ENCODE assay signal across 29 cellular contexts in genomic region chr3:37329465-37329864, GRCh38.
"Had no signal": no experiment of that assay in that cellular context is flagged by ENCODE, and none has a peak within 500 bp of the region (broad histone marks: within the 10 kb centered on the region; RNA-seq: fewer than 3 reads in every experiment).

No MANE protein-coding gene starts in this region.

- ATAC-seq: activated CD4-positive, alpha-beta T cell treated with anti-CD3 and anti-CD28 coated beads for 36 hours; activated naive CD4-positive, alpha-beta T cell treated with anti-CD3 and anti-CD28 coated beads, Interleukin-2, amount 50 U/mL, for 72 hours; activated T-cell treated with anti-CD3 and anti-CD28 coated beads, Interleukin-2, amount 50 U/mL, for 72 hours; esophagus mucosa; foreskin keratinocyte; gastrocnemius medialis had no signal

- DNase-seq: activated CD4-positive, alpha-beta memory T cell treated with anti-CD3 and anti-CD28 coated beads, Interleukin-2, amount 10 ng/mL, durations not matched to agents 7 days and 5 days; activated CD4-positive, alpha-beta T cell treated with anti-CD3 and anti-CD28 coated beads for 36 hours; activated CD4-positive, alpha-beta T cell treated with anti-CD3 and anti-CD28 coated beads, Interleukin-2, amount 10 ng/mL, durations not matched to agents 7 days and 5 days; activated CD4-positive, alpha-beta T cell treated with anti-CD3 and anti-CD28 coated beads, Interleukin-2, amount 50 U/mL, for 4 hours; activated CD4-positive, CD25-positive, alpha-beta regulatory T cell; activated CD4-positive, CD25-positive, alpha-beta regulatory T cell treated with anti-CD3 and anti-CD28 coated beads, Interleukin-2, amount 50 U/mL, for 72 hours; activated CD8-positive, alpha-beta memory T cell treated with anti-CD3 and anti-CD28 coated beads, Interleukin-2, amount 50 U/mL, for 48 hours; activated gamma-delta T cell; activated naive CD4-positive, alpha-beta T cell; activated naive CD4-positive, alpha-beta T cell treated with anti-CD3 and anti-CD28 coated beads, Interleukin-2, amount 10 ng/mL, durations not matched to agents 7 days and 5 days; activated naive CD8-positive, alpha-beta T cell treated with anti-CD3 and anti-CD28 coated beads, Interleukin-2, amount 10 ng/mL, durations not matched to agents 7 days and 5 days; activated T-cell treated with anti-CD3 and anti-CD28 coated beads for 4 hours; activated T-cell treated with anti-CD3 and anti-CD28 coated beads, Interleukin-2, amount 50 U/mL, for 24 hours; activated T-cell treated with anti-CD3 and anti-CD28 coated beads, Interleukin-2, amount 50 U/mL, for 72 hours; amniotic stem cell; anterior cingulate cortex; brain microvascular endothelial cell; dorsolateral prefrontal cortex; effector memory CD4-positive, alpha-beta T cell; endodermal cell; foreskin keratinocyte; gastrocnemius medialis; glutamatergic neuron; T-helper 2 cell had no signal

- H3K27me3 Mint-ChIP-seq: activated CD4-positive, alpha-beta memory T cell treated with anti-CD3 and anti-CD28 coated beads, Interleukin-2, amount 10 ng/mL, durations not matched to agents 7 days and 5 days; activated CD4-positive, alpha-beta T cell treated with anti-CD3 and anti-CD28 coated beads for 36 hours; activated CD4-positive, alpha-beta T cell treated with anti-CD3 and anti-CD28 coated beads, Interleukin-2, amount 10 ng/mL, durations not matched to agents 7 days and 5 days; activated naive CD4-positive, alpha-beta T cell treated with anti-CD3 and anti-CD28 coated beads, Interleukin-2, amount 10 ng/mL, durations not matched to agents 7 days and 5 days; activated naive CD8-positive, alpha-beta T cell treated with anti-CD3 and anti-CD28 coated beads, Interleukin-2, amount 10 ng/mL, durations not matched to agents 7 days and 5 days; activated T-cell treated with anti-CD3 and anti-CD28 coated beads, Interleukin-2, amount 50 U/mL, for 24 hours; central memory CD8-positive, alpha-beta T cell; dendritic cell treated with granulocyte-macrophage colony-stimulating factor and Interleukin-4, amounts not matched to agents 40 ng/mL and 50 ng/mL, for 4 days had no signal

- H3K9me3 Mint-ChIP-seq: activated CD4-positive, alpha-beta memory T cell treated with anti-CD3 and anti-CD28 coated beads, Interleukin-2, amount 10 ng/mL, durations not matched to agents 7 days and 5 days; activated CD4-positive, alpha-beta T cell treated with anti-CD3 and anti-CD28 coated beads, Interleukin-2, amount 10 ng/mL, durations not matched to agents 7 days and 5 days; activated naive CD4-positive, alpha-beta T cell treated with anti-CD3 and anti-CD28 coated beads, Interleukin-2, amount 10 ng/mL, durations not matched to agents 7 days and 5 days; activated naive CD4-positive, alpha-beta T cell treated with anti-CD3 and anti-CD28 coated beads, Interleukin-2, amount 50 U/mL, for 72 hours; activated naive CD8-positive, alpha-beta T cell treated with anti-CD3 and anti-CD28 coated beads, Interleukin-2, amount 10 ng/mL, durations not matched to agents 7 days and 5 days; activated T-cell treated with anti-CD3 and anti-CD28 coated beads, Interleukin-2, amount 50 U/mL, for 24 hours; activated T-cell treated with anti-CD3 and anti-CD28 coated beads, Interleukin-2, amount 50 U/mL, for 72 hours; central memory CD8-positive, alpha-beta T cell; dendritic cell treated with granulocyte-macrophage colony-stimulating factor and Interleukin-4, amounts not matched to agents 40 ng/mL and 50 ng/mL, for 4 days; endodermal cell had no signal

- H3K27me3 ChIP-seq: brain microvascular endothelial cell, dorsolateral prefrontal cortex, foreskin keratinocyte, gastrocnemius medialis had no signal

- H3K27ac Mint-ChIP-seq: activated CD4-positive, alpha-beta memory T cell treated with anti-CD3 and anti-CD28 coated beads, Interleukin-2, amount 10 ng/mL, durations not matched to agents 7 days and 5 days; activated CD4-positive, alpha-beta T cell treated with anti-CD3 and anti-CD28 coated beads for 36 hours; activated CD4-positive, alpha-beta T cell treated with anti-CD3 and anti-CD28 coated beads, Interleukin-2, amount 10 ng/mL, durations not matched to agents 7 days and 5 days; activated naive CD4-positive, alpha-beta T cell treated with anti-CD3 and anti-CD28 coated beads, Interleukin-2, amount 10 ng/mL, durations not matched to agents 7 days and 5 days; activated naive CD4-positive, alpha-beta T cell treated with anti-CD3 and anti-CD28 coated beads, Interleukin-2, amount 50 U/mL, for 72 hours; activated naive CD8-positive, alpha-beta T cell treated with anti-CD3 and anti-CD28 coated beads, Interleukin-2, amount 10 ng/mL, durations not matched to agents 7 days and 5 days; activated T-cell treated with anti-CD3 and anti-CD28 coated beads, Interleukin-2, amount 50 U/mL, for 24 hours; endodermal cell had no signal

- H3K27ac ChIP-seq: brain microvascular endothelial cell, foreskin keratinocyte, gastrocnemius medialis had no signal

- H3K4me1 Mint-ChIP-seq: endodermal cell had no signal

- H3K9me3 ChIP-seq: gastrocnemius medialis had no signal

- H3K4me1 ChIP-seq: foreskin keratinocyte had no signal

- H3K4me3 Mint-ChIP-seq: activated CD4-positive, alpha-beta memory T cell treated with anti-CD3 and anti-CD28 coated beads, Interleukin-2, amount 10 ng/mL, durations not matched to agents 7 days and 5 days; activated CD4-positive, alpha-beta T cell treated with anti-CD3 and anti-CD28 coated beads for 36 hours; activated CD4-positive, alpha-beta T cell treated with anti-CD3 and anti-CD28 coated beads, Interleukin-2, amount 10 ng/mL, durations not matched to agents 7 days and 5 days; activated naive CD4-positive, alpha-beta T cell treated with anti-CD3 and anti-CD28 coated beads, Interleukin-2, amount 10 ng/mL, durations not matched to agents 7 days and 5 days; activated naive CD8-positive, alpha-beta T cell treated with anti-CD3 and anti-CD28 coated beads, Interleukin-2, amount 10 ng/mL, durations not matched to agents 7 days and 5 days; activated T-cell treated with anti-CD3 and anti-CD28 coated beads, Interleukin-2, amount 50 U/mL, for 24 hours; activated T-cell treated with anti-CD3 and anti-CD28 coated beads, Interleukin-2, amount 50 U/mL, for 72 hours; central memory CD8-positive, alpha-beta T cell; dendritic cell treated with granulocyte-macrophage colony-stimulating factor and Interleukin-4, amounts not matched to agents 40 ng/mL and 50 ng/mL, for 4 days; endodermal cell had no signal

- H3K4me3 ChIP-seq: coronary artery, gastrocnemius medialis had no signal
